Comparison of ENCODE assay signal across 8 cellular contexts in genomic region chr6:142845143-142845571, GRCh38.
DNase-seq lines count a peak whose midpoint lies in the region; ATAC-seq and TF ChIP-seq lines count a peak whose summit lies in the region.

No MANE protein-coding gene starts in this region.

- no peaks in the 10 kb centered on the region for H3K27me3 ChIP-seq in Panc1 (ENCODE audit: control insufficient read depth, insufficient read depth, low read length)
- H3K27me3 ChIP-seq in fibroblast of lung (ENCODE audit: control insufficient read depth, insufficient read depth, low read length), result no peaks in the 10 kb centered on the region

- intact Hi-C loops in Panc1 (cut with micrococcal nuclease; ENCODE audit: unreplicated experiment), result loop anchor here (5.0 kb wide), 1 partner anchor 97 kb away; no protein-coding TSS in a partner anchor

- H3K9me3 Mint-ChIP-seq in stimulated activated memory B cell treated with anti-CD40 and anti-IgM and Interleukin-4, amounts not matched to agents 10 μg/mL and 1 μg/mL and 100 μg/mL, for 72 hours, result no peaks in the 10 kb centered on the region

- no peak for TF ChIP-seq CTCF in Panc1 (IDR thresholded peaks at IDR 0.05)
- TF ChIP-seq CTCF in fibroblast of lung (conservative IDR thresholded peaks at IDR 0.05 in 1 of 2, IDR thresholded peaks at IDR 0.05 in 1 of 2; ENCODE audit: low read depth in 1 of 2, low read length in 2 of 2), result no peak

- H4K20me1 ChIP-seq in fibroblast of lung (ENCODE audit: control insufficient read depth, extremely low read depth, insufficient read depth, low read length), result no peaks in the 10 kb centered on the region

- H3K27ac ChIP-seq in Panc1 (ENCODE audit: low read length) (peak overlapping the region; percentile 91), fibroblast of lung (ENCODE audit: insufficient read depth, low read length) (peak overlapping the region; percentile 81)

- BruUV-seq in Panc1 (replicated peaks; lab: Mats Ljungman, UMichigan), result no TSS peak

- H3K9me3 ChIP-seq in Panc1 (ENCODE audit: control insufficient read depth, insufficient read depth, low read depth, low read length) (no peaks in the 10 kb centered on the region), fibroblast of lung (ENCODE audit: control insufficient read depth, insufficient read depth, low read depth, low read length) (no peaks in the 10 kb centered on the region)

- peak overlapping the region; percentile 94 for H3K27ac Mint-ChIP-seq in stimulated activated memory B cell treated with anti-CD40 and anti-IgM and Interleukin-4, amounts not matched to agents 10 μg/mL and 1 μg/mL and 100 μg/mL, for 72 hours

- ATAC-seq in GM18508 (IDR thresholded peaks at IDR 0.05; ENCODE audit: insufficient read depth, unreplicated experiment) (peak; percentile 40), HG02588 (IDR thresholded peaks at IDR 0.05; ENCODE audit: unreplicated experiment) (peak; percentile 35), Panc1 (no peak)
- ATAC-seq in stimulated activated memory B cell treated with anti-CD40 and anti-IgM and Interleukin-4, amounts not matched to agents 10 μg/mL and 1 μg/mL and 100 μg/mL, for 72 hours, result peak; percentile 70

- no peaks in the 10 kb centered on the region; the same call in 1 of the 2 replicates for H3K36me3 ChIP-seq in Panc1 (ENCODE audit: control insufficient read depth, insufficient read depth, low read length)
- H3K36me3 ChIP-seq in fibroblast of lung (ENCODE audit: control insufficient read depth, insufficient read depth, low read length), result no peaks in the 10 kb centered on the region

- CTCF ChIA-PET in Panc1 (lab: Charles Lee), result no interaction called here

- peak overlapping the region; percentile 85 for H3K4me2 ChIP-seq in fibroblast of lung (ENCODE audit: extremely low read depth, insufficient read depth, low read length)

- POLR2A ChIA-PET in Panc1 (lab: Charles Lee), result interaction anchor here (0.6 kb wide), 1 partner anchor 33 kb away, joined by 3 read pairs; no protein-coding TSS in a partner anchor

- in situ Hi-C loops in Panc1 (cut with HindIII; ENCODE audit: low pct_unique_long_range_greater_than_20kb, low sequenced_read_pairs), result no loop called here

- no peaks in the 10 kb centered on the region for H3K36me3 Mint-ChIP-seq in stimulated activated memory B cell treated with anti-CD40 and anti-IgM and Interleukin-4, amounts not matched to agents 10 μg/mL and 1 μg/mL and 100 μg/mL, for 72 hours

- peak overlapping the region; percentile 73 for H3K4me3 Mint-ChIP-seq in stimulated activated memory B cell treated with anti-CD40 and anti-IgM and Interleukin-4, amounts not matched to agents 10 μg/mL and 1 μg/mL and 100 μg/mL, for 72 hours

- H2AFZ ChIP-seq in fibroblast of lung (ENCODE audit: low read length), result no peak overlapping the region

- no peak overlapping the region for H3K9ac ChIP-seq in fibroblast of lung (ENCODE audit: insufficient read depth, low read length)

- H3K4me1 ChIP-seq in Panc1 (ENCODE audit: control insufficient read depth, insufficient read depth, low read length) (peaks cover 49% of the 10 kb centered on the region), fibroblast of lung (ENCODE audit: control insufficient read depth, extremely low read depth, insufficient read depth, low read length) (peaks cover 29% of the 10 kb centered on the region)

- no peak for DNase-seq in Panc1 (ENCODE audit: low read depth, low spot score)
- DNase-seq in fibroblast of lung (ENCODE audit: low read depth in 2 of 2), result peak; percentile 23 to 50
- no peak for DNase-seq in GM03348 (ENCODE audit: low spot score)
- DNase-seq in SIG-M5 treated with dmso at 0.1 percent for 504 hours (lab: John Stamatoyannopoulos, UW; ENCODE audit: unreplicated experiment), result no peak
- no peak for DNase-seq in activated gamma-delta T cell (lab: John Stamatoyannopoulos, UW)

- H3K79me2 ChIP-seq in fibroblast of lung (ENCODE audit: control insufficient read depth, insufficient read depth, low read length), result peaks cover 25% of the 10 kb centered on the region

- H3K4me3 ChIP-seq in Panc1 (ENCODE audit: low read depth in 2 of 2, low read length in 2 of 2), result peak overlapping the region; percentile 35 to 53
- peak overlapping the region; percentile 13 to 40 (median 20) for H3K4me3 ChIP-seq in fibroblast of lung (replicated peaks in 1 of 4; ENCODE audit: control extremely low read depth in 1 of 4, insufficient read depth in 1 of 4, low read depth in 3 of 4, low read length in 4 of 4)

- H3K4me1 Mint-ChIP-seq in stimulated activated memory B cell treated with anti-CD40 and anti-IgM and Interleukin-4, amounts not matched to agents 10 μg/mL and 1 μg/mL and 100 μg/mL, for 72 hours, result peaks cover 88% of the 10 kb centered on the region

- H3K27me3 Mint-ChIP-seq in stimulated activated memory B cell treated with anti-CD40 and anti-IgM and Interleukin-4, amounts not matched to agents 10 μg/mL and 1 μg/mL and 100 μg/mL, for 72 hours, result no peaks in the 10 kb centered on the region

Comparison
In these comparisons a context has a peak if more than half of its experiments do, and no peak if none do; other contexts are left out.
1. DNase-seq: peak in fibroblast of lung (2 of 2); none in Panc1 (single experiment), GM03348 (single experiment), SIG-M5 treated with dmso at 0.1 percent for 504 hours (single experiment) and activated gamma-delta T cell (single experiment).